Comparison of ENCODE assay signal across 21 cellular contexts in the genomic region with DNA sequence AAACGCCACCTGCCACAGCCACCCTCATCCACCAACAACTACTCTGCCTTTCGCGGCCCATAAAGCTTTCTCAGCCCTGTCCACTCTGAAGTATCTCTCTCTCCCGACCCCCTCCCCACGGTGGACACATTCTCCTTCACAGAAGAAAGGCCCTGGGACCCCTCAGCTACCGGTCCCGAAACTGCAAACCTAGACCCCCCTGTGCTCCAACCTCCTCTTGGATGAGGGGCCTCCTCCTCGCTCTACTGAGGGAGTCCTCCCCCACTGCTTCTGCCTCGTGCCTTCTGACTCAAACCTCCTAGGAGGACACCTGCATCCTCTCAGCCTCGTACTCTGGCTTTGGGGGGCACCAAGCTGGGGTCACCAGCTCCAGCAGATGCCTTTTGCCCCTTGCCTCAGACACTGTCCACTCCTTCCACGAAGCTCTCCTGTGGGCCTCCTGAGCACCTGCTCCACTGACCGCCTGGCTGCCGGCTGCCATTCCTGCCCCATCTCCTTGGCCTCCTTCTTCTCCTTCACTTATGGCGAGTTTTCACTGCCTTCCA. TPM values are rescaled to one million over a fixed set of nuclear protein-coding genes. Genes with fewer than 3 reads are reported as not detected.
A peak's percentile ranks its signal among the peaks of the same experiment; 100 is the strongest.
DNase-seq lines count a peak whose midpoint lies in the region; ATAC-seq and TF ChIP-seq lines count a peak whose summit lies in the region.
"Had no signal": no experiment of that assay in that cellular context is flagged by ENCODE, and none has a peak within 500 bp of the region (broad histone marks: within the 10 kb centered on the region; RNA-seq: fewer than 3 reads in every experiment).

No MANE protein-coding gene starts in this region.

- H3K27me3 ChIP-seq in CD4-positive, CD25-positive, alpha-beta regulatory T cell (ENCODE audit: control insufficient read depth, insufficient read depth, low read length): no peaks in the 10 kb centered on the region
- no peaks in the 10 kb centered on the region for H3K27me3 ChIP-seq in naive thymus-derived CD4-positive, alpha-beta T cell (ENCODE audit: control insufficient read depth in 2 of 2, insufficient read depth in 2 of 2, low read length in 2 of 2)
- H3K27me3 ChIP-seq: breast epithelium, MG63, right atrium auricular region, upper lobe of right lung had no signal

- H3K9me3 ChIP-seq in CD4-positive, CD25-positive, alpha-beta regulatory T cell (ENCODE audit: control insufficient read depth in 2 of 2, low read length in 2 of 2): no peaks in the 10 kb centered on the region
- H3K9me3 ChIP-seq in naive thymus-derived CD4-positive, alpha-beta T cell (ENCODE audit: control insufficient read depth in 2 of 3, low read length in 3 of 3): no peaks in the 10 kb centered on the region
- H3K9me3 ChIP-seq: breast epithelium, MG63, right atrium auricular region, upper lobe of right lung had no signal

- peaks cover 78% of the 10 kb centered on the region for H3K36me3 ChIP-seq in CD4-positive, CD25-positive, alpha-beta regulatory T cell (ENCODE audit: control insufficient read depth, insufficient read depth, low read length)
- H3K36me3 ChIP-seq in naive thymus-derived CD4-positive, alpha-beta T cell (ENCODE audit: control insufficient read depth in 2 of 3, insufficient read depth in 3 of 3, low read length in 3 of 3): peaks cover 12 to 80% (median 21%) of the 10 kb centered on the region in 3 experiments
- H3K36me3 ChIP-seq: MG63, WERI-Rb-1 had no signal

- intact Hi-C loops in activated CD4-positive, alpha-beta T cell treated with anti-CD3 and anti-CD28 coated beads for 36 hours (cut with DNase I, micrococcal nuclease): no loop called here
- intact Hi-C loops in naive thymus-derived CD4-positive, alpha-beta T cell (cut with micrococcal nuclease): no loop called here

- H3K36me3 Mint-ChIP-seq in activated CD4-positive, alpha-beta T cell treated with anti-CD3 and anti-CD28 coated beads, Interleukin-2, amount 10 ng/mL, durations not matched to agents 7 days and 5 days (ENCODE audit: low read depth): peaks cover 56% of the 10 kb centered on the region
- H3K36me3 Mint-ChIP-seq in activated CD4-positive, alpha-beta T cell treated with anti-CD3 and anti-CD28 coated beads for 36 hours (ENCODE audit: low read depth): peaks cover 37% of the 10 kb centered on the region
- peaks cover 48% of the 10 kb centered on the region for H3K36me3 Mint-ChIP-seq in CD4-positive, CD25-positive, alpha-beta regulatory T cell
- H3K36me3 Mint-ChIP-seq in activated T-helper 17 cell treated with anti-CD3 and anti-CD28 coated beads, Interleukin-2, amount 50 U/mL, for 72 hours (ENCODE audit: low read depth): peaks cover 93% of the 10 kb centered on the region
- peaks cover 11 to 42% (median 25%) of the 10 kb centered on the region in 5 donors for H3K36me3 Mint-ChIP-seq in naive thymus-derived CD4-positive, alpha-beta T cell

- in situ Hi-C loops in GM13976 (cut with MboI; ENCODE audit: low sequenced_read_pairs, unreplicated experiment): no loop called here

- no peak for TF ChIP-seq CTCF in GM13976 (IDR thresholded peaks at IDR 0.05; ENCODE audit: borderline replicate concordance, control extremely low read depth, extremely low read depth, insufficient read depth, missing control alignments)

- DNase-seq in activated CD4-positive, alpha-beta T cell treated with anti-CD3 and anti-CD28 coated beads, Interleukin-2, amount 10 ng/mL, durations not matched to agents 7 days and 5 days: no peak
- no peak for DNase-seq in activated CD4-positive, alpha-beta T cell treated with anti-CD3 and anti-CD28 coated beads for 36 hours
- no peak for DNase-seq in CD4-positive, CD25-positive, alpha-beta regulatory T cell
- DNase-seq in naive thymus-derived CD4-positive, alpha-beta T cell: no peak
- DNase-seq in NCI-H226 (no peak), GM13976 (ENCODE audit: low spot score) (no peak)
- DNase-seq in stimulated activated CD8-positive, alpha-beta memory T cell treated with anti-CD3 and anti-CD28 coated beads, Interleukin-4, amount 100 ng/mL, for 48 hours: no peak
- DNase-seq: amniotic stem cell; IMR-90; MG63; NCI-H1417; NCI-H2081 treated with DMSO at 0.1 percent for 48 hours; NCI-H446 treated with DMSO at 0.1 percent for 48 hours; NK-92 treated with Interleukin-12 subunit alpha and Interleukin-12 subunit beta, amount 100 ng/mL, for 24 hours; upper lobe of right lung; WERI-Rb-1 had no signal

- H3K4me3 ChIP-seq in CD4-positive, CD25-positive, alpha-beta regulatory T cell (ENCODE audit: low read depth, low read length): no peak overlapping the region
- no peak overlapping the region for H3K4me3 ChIP-seq in naive thymus-derived CD4-positive, alpha-beta T cell (ENCODE audit: low read length)
- H3K4me3 ChIP-seq: breast epithelium, MG63, right atrium auricular region, upper lobe of right lung had no signal

- H3K4me1 Mint-ChIP-seq in activated CD4-positive, alpha-beta T cell treated with anti-CD3 and anti-CD28 coated beads, Interleukin-2, amount 10 ng/mL, durations not matched to agents 7 days and 5 days: peaks cover 3% of the 10 kb centered on the region
- H3K4me1 Mint-ChIP-seq in activated CD4-positive, alpha-beta T cell treated with anti-CD3 and anti-CD28 coated beads for 36 hours: peaks cover 19% of the 10 kb centered on the region
- peaks cover 6 to 48% (median 23%) of the 10 kb centered on the region in 4 donors for H3K4me1 Mint-ChIP-seq in CD4-positive, CD25-positive, alpha-beta regulatory T cell
- H3K4me1 Mint-ChIP-seq in activated T-helper 17 cell treated with anti-CD3 and anti-CD28 coated beads, Interleukin-2, amount 50 U/mL, for 72 hours: peaks cover 23% of the 10 kb centered on the region
- H3K4me1 Mint-ChIP-seq in naive thymus-derived CD4-positive, alpha-beta T cell: peaks cover 26 to 62% (median 32%) of the 10 kb centered on the region in 7 donors

- ATAC-seq in activated CD4-positive, alpha-beta T cell treated with anti-CD3 and anti-CD28 coated beads for 36 hours: no peak
- no peak for ATAC-seq in CD4-positive, CD25-positive, alpha-beta regulatory T cell (ENCODE audit: low read depth in 2 of 2)
- no peak for ATAC-seq in activated T-helper 17 cell treated with anti-CD3 and anti-CD28 coated beads, Interleukin-2, amount 50 U/mL, for 72 hours (replicated peaks)
- ATAC-seq in naive thymus-derived CD4-positive, alpha-beta T cell: no peak
- ATAC-seq: Panc1, upper lobe of right lung had no signal

- CTCF ChIA-PET in activated CD4-positive, alpha-beta T cell treated with anti-CD3 and anti-CD28 coated beads, Interleukin-2, amount 10 ng/mL, durations not matched to agents 7 days and 5 days (lab: Charles Lee): interaction anchor here (1.4 to 1.7 kb wide), 2 partner anchors 10 to 22 kb away, joined by 4 to 5 read pairs; no protein-coding TSS in a partner anchor
- CTCF ChIA-PET in activated CD4-positive, alpha-beta T cell treated with anti-CD3 and anti-CD28 coated beads for 36 hours (lab: Charles Lee): interaction anchor here (0.6 kb wide), 1 partner anchor 210 kb away, joined by 3 read pairs; no protein-coding TSS in a partner anchor
- CTCF ChIA-PET in naive thymus-derived CD4-positive, alpha-beta T cell (lab: Charles Lee): interaction anchor here (0.6 kb wide), 1 partner anchor 62 kb away, joined by 3 read pairs; no protein-coding TSS in a partner anchor

- H3K27me3 Mint-ChIP-seq in activated CD4-positive, alpha-beta T cell treated with anti-CD3 and anti-CD28 coated beads, Interleukin-2, amount 10 ng/mL, durations not matched to agents 7 days and 5 days: no peaks in the 10 kb centered on the region
- H3K27me3 Mint-ChIP-seq in activated CD4-positive, alpha-beta T cell treated with anti-CD3 and anti-CD28 coated beads for 36 hours: no peaks in the 10 kb centered on the region
- no peaks in the 10 kb centered on the region for H3K27me3 Mint-ChIP-seq in CD4-positive, CD25-positive, alpha-beta regulatory T cell
- no peaks in the 10 kb centered on the region for H3K27me3 Mint-ChIP-seq in activated T-helper 17 cell treated with anti-CD3 and anti-CD28 coated beads, Interleukin-2, amount 50 U/mL, for 72 hours
- no peaks in the 10 kb centered on the region for H3K27me3 Mint-ChIP-seq in naive thymus-derived CD4-positive, alpha-beta T cell

- peak overlapping the region; percentile 6 for H3K27ac ChIP-seq in CD4-positive, CD25-positive, alpha-beta regulatory T cell (ENCODE audit: insufficient read depth, low read length, poor library complexity, severe bottlenecking)
- peak overlapping the region; percentile 33 for H3K27ac ChIP-seq in naive thymus-derived CD4-positive, alpha-beta T cell (ENCODE audit: low read depth, low read length)
- H3K27ac ChIP-seq: breast epithelium, right atrium auricular region, upper lobe of right lung, WERI-Rb-1 had no signal

- peaks cover 5% of the 10 kb centered on the region for H3K4me1 ChIP-seq in CD4-positive, CD25-positive, alpha-beta regulatory T cell (ENCODE audit: control insufficient read depth, insufficient read depth, low read length, poor library complexity, severe bottlenecking)
- H3K4me1 ChIP-seq in naive thymus-derived CD4-positive, alpha-beta T cell (ENCODE audit: control insufficient read depth in 2 of 2, insufficient read depth in 2 of 2, low read length in 2 of 2): peaks cover 0 to 14% of the 10 kb centered on the region in 2 donors
- H3K4me1 ChIP-seq: breast epithelium, right atrium auricular region, upper lobe of right lung had no signal

- H3K4me3 Mint-ChIP-seq in activated CD4-positive, alpha-beta T cell treated with anti-CD3 and anti-CD28 coated beads, Interleukin-2, amount 10 ng/mL, durations not matched to agents 7 days and 5 days: no peak overlapping the region
- H3K4me3 Mint-ChIP-seq in activated CD4-positive, alpha-beta T cell treated with anti-CD3 and anti-CD28 coated beads for 36 hours: no peak overlapping the region
- no peak overlapping the region for H3K4me3 Mint-ChIP-seq in CD4-positive, CD25-positive, alpha-beta regulatory T cell
- no peak overlapping the region for H3K4me3 Mint-ChIP-seq in activated T-helper 17 cell treated with anti-CD3 and anti-CD28 coated beads, Interleukin-2, amount 50 U/mL, for 72 hours
- peak overlapping the region in 3 of 10 donors; percentile 17 to 56 (median 25) for H3K4me3 Mint-ChIP-seq in naive thymus-derived CD4-positive, alpha-beta T cell

- H3K27ac Mint-ChIP-seq in activated CD4-positive, alpha-beta T cell treated with anti-CD3 and anti-CD28 coated beads, Interleukin-2, amount 10 ng/mL, durations not matched to agents 7 days and 5 days: peak overlapping the region; percentile 7
- no peak overlapping the region for H3K27ac Mint-ChIP-seq in activated CD4-positive, alpha-beta T cell treated with anti-CD3 and anti-CD28 coated beads for 36 hours
- H3K27ac Mint-ChIP-seq in CD4-positive, CD25-positive, alpha-beta regulatory T cell: peak overlapping the region; percentile 58 to 90 (median 89)
- peak overlapping the region; percentile 79 for H3K27ac Mint-ChIP-seq in activated T-helper 17 cell treated with anti-CD3 and anti-CD28 coated beads, Interleukin-2, amount 50 U/mL, for 72 hours
- peak overlapping the region; percentile 38 to 94 (median 87) for H3K27ac Mint-ChIP-seq in naive thymus-derived CD4-positive, alpha-beta T cell
- H3K27ac Mint-ChIP-seq: activated T-helper 2 cell treated with anti-CD3 and anti-CD28 coated beads, Interferon-gamma antibody, Interleukin-2, Interleukin-4, amounts not matched to agents 10 μg/mL and 5 μg/mL and 100 μg/mL, durations not matched to agents 14 hours and 24 hours and 36 hours had no signal

- POLR2A ChIA-PET in activated CD4-positive, alpha-beta T cell treated with anti-CD3 and anti-CD28 coated beads, Interleukin-2, amount 10 ng/mL, durations not matched to agents 7 days and 5 days (lab: Charles Lee): no interaction called here
- POLR2A ChIA-PET in activated CD4-positive, alpha-beta T cell treated with anti-CD3 and anti-CD28 coated beads for 36 hours (lab: Charles Lee): interaction anchor here (0.9 kb wide), 1 partner anchor 25 kb away, joined by 3 read pairs; the partner anchor contains the start of gene RNASET2
- POLR2A ChIA-PET in naive thymus-derived CD4-positive, alpha-beta T cell (lab: Charles Lee): interaction anchor here (1.0 to 14.0 kb wide), 2 partner anchors 23 to 58 kb away, joined by 3 to 213 read pairs; partner anchors contain the start of gene RNASET2

- no peaks in the 10 kb centered on the region for H3K9me3 Mint-ChIP-seq in activated CD4-positive, alpha-beta T cell treated with anti-CD3 and anti-CD28 coated beads, Interleukin-2, amount 10 ng/mL, durations not matched to agents 7 days and 5 days
- no peaks in the 10 kb centered on the region for H3K9me3 Mint-ChIP-seq in activated CD4-positive, alpha-beta T cell treated with anti-CD3 and anti-CD28 coated beads for 36 hours (ENCODE audit: low read depth)
- no peaks in the 10 kb centered on the region for H3K9me3 Mint-ChIP-seq in CD4-positive, CD25-positive, alpha-beta regulatory T cell
- no peaks in the 10 kb centered on the region for H3K9me3 Mint-ChIP-seq in activated T-helper 17 cell treated with anti-CD3 and anti-CD28 coated beads, Interleukin-2, amount 50 U/mL, for 72 hours
- peaks cover 0 to 1% (median 0%) of the 10 kb centered on the region in 11 donors for H3K9me3 Mint-ChIP-seq in naive thymus-derived CD4-positive, alpha-beta T cell
- H3K9me3 Mint-ChIP-seq: activated T-helper 2 cell treated with anti-CD3 and anti-CD28 coated beads, Interferon-gamma antibody, Interleukin-2, Interleukin-4, amounts not matched to agents 10 μg/mL and 5 μg/mL and 100 μg/mL, durations not matched to agents 14 hours and 24 hours and 36 hours had no signal

RNA-seq across cellular contexts. Expression of gene RNASET2, which starts 24.9 kb away (rescaled TPM):
- 100 to 1,000 TPM in 1 of 2 experiments, 10 to 100 TPM in 1; 84.3 to 101 TPM for total RNA-seq in activated CD4-positive, alpha-beta T cell treated with anti-CD3 and anti-CD28 coated beads, Interleukin-2, amount 10 ng/mL, durations not matched to agents 7 days and 5 days
- total RNA-seq in activated CD4-positive, alpha-beta T cell treated with anti-CD3 and anti-CD28 coated beads for 36 hours: 10 to 100 TPM; 68.7 to 85.2 TPM
- 213 TPM for total RNA-seq in CD4-positive, CD25-positive, alpha-beta regulatory T cell
- polyA plus RNA-seq in CD4-positive, CD25-positive, alpha-beta regulatory T cell: 100 to 1,000 TPM; 361 to 410 (median 381) TPM
- 100 to 1,000 TPM in 1 of 2 donors, 10 to 100 TPM in 1; 94.2 to 210 TPM for total RNA-seq in activated T-helper 17 cell treated with anti-CD3 and anti-CD28 coated beads, Interleukin-2, amount 50 U/mL, for 72 hours
- total RNA-seq in naive thymus-derived CD4-positive, alpha-beta T cell: 100 to 1,000 TPM; 147 to 332 (median 264) TPM
- 100 to 1,000 TPM; 521 to 683 TPM for polyA plus RNA-seq in naive thymus-derived CD4-positive, alpha-beta T cell
